15 cellular contexts compared by ENCODE assay signal in genomic region chr1:174872615-174873058, GRCh38.
DNase-seq lines count a peak whose midpoint lies in the region; ATAC-seq and TF ChIP-seq lines count a peak whose summit lies in the region.
"Had no signal": no experiment of that assay in that cellular context is flagged by ENCODE, and none has a peak within 500 bp of the region (broad histone marks: within the 10 kb centered on the region; RNA-seq: fewer than 3 reads in every experiment).

No MANE protein-coding gene starts in this region.

- H3K36me3 ChIP-seq in HUES48 (ENCODE audit: control insufficient read depth, insufficient read depth, low read length) (peaks cover 9% of the 10 kb centered on the region), SU-DHL-6 (ENCODE audit: low read length) (no peaks in the 10 kb centered on the region), trophoblast cell (ENCODE audit: control insufficient read depth in 1 of 2, insufficient read depth in 2 of 2, low read length in 2 of 2) (no peaks in the 10 kb centered on the region), body of pancreas (replicated peaks in 1 of 2; ENCODE audit: insufficient read depth in 1 of 2, low read depth in 2 of 2) (no peaks in the 10 kb centered on the region)
- H3K36me3 ChIP-seq: cardiac muscle cell, left ventricle myocardium inferior, SJCRH30, tibial artery had no signal

- H3K9ac ChIP-seq in HUES48 (ENCODE audit: low read depth, low read length) (0 out of 2 replicates have a peak overlapping the region, but pooled peaks have one; percentile 25), SU-DHL-6 (ENCODE audit: low read length) (peak overlapping the region; percentile 35), trophoblast cell (ENCODE audit: low read length) (no peak overlapping the region)

- intact Hi-C loops in body of pancreas (cut with DNase I), result no loop called here

- H3K79me1 ChIP-seq in trophoblast cell (ENCODE audit: low read length), result peaks cover 2% of the 10 kb centered on the region

- H4K91ac ChIP-seq in trophoblast cell (ENCODE audit: low read depth, low read length), result no peak overlapping the region

- TF ChIP-seq CTCF in SU-DHL-6 (IDR thresholded peaks at IDR 0.05; ENCODE audit: insufficient read depth, low read length, poor library complexity, severe bottlenecking) (no peak), body of pancreas (IDR thresholded peaks at IDR 0.05) (no peak)

- H3K14ac ChIP-seq in trophoblast cell (ENCODE audit: low read length), result no peak overlapping the region

- H3K9me3 ChIP-seq in HUES48 (ENCODE audit: control insufficient read depth, insufficient read depth, low read length), result no peaks in the 10 kb centered on the region
- no peaks in the 10 kb centered on the region for H3K9me3 ChIP-seq in SU-DHL-6 (ENCODE audit: insufficient read depth, low read length)
- no peaks in the 10 kb centered on the region for H3K9me3 ChIP-seq in trophoblast cell (ENCODE audit: insufficient read depth, low read depth, low read length)
- H3K9me3 ChIP-seq in body of pancreas, result no peaks in the 10 kb centered on the region
- H3K9me3 ChIP-seq: left ventricle myocardium inferior, SJCRH30, tibial artery had no signal

- no peak for ATAC-seq in body of pancreas

- whole genome bisulfite sequencing in trophoblast cell (ENCODE audit: extremely low coverage, insufficient coverage, insufficient read length), result no CpG with 5 or more reads among the region's 2 CpGs
- 97 to 100% methylated on average over 2 of the region's 2 CpGs for WGBS in body of pancreas, 2 donors

- no peak overlapping the region for H3K23ac ChIP-seq in trophoblast cell (ENCODE audit: low read length)

- H3K18ac ChIP-seq in trophoblast cell (ENCODE audit: low read length), result no peak overlapping the region

- H3K79me2 ChIP-seq in SU-DHL-6 (ENCODE audit: insufficient read depth, low read length) (peaks cover 34% of the 10 kb centered on the region), trophoblast cell (ENCODE audit: control insufficient read depth, insufficient read depth, low read length, poor library complexity) (no peaks in the 10 kb centered on the region)

- peak overlapping the region; percentile 11 for H2BK120ac ChIP-seq in trophoblast cell (ENCODE audit: insufficient read depth, low read length, poor library complexity)

- H2AFZ ChIP-seq in SU-DHL-6 (ENCODE audit: low read depth, low read length, severe bottlenecking) (no peak overlapping the region), trophoblast cell (ENCODE audit: insufficient read depth, low read length, poor library complexity) (no peak overlapping the region)

- H3K9me2 ChIP-seq in SU-DHL-6 (replicated peaks; ENCODE audit: insufficient read depth, low read length), result no peaks in the 10 kb centered on the region

- no peak overlapping the region for H2BK5ac ChIP-seq in trophoblast cell (ENCODE audit: low read depth, low read length, poor library complexity)

- H3K4me3 ChIP-seq in HUES48 (ENCODE audit: low read depth, low read length) (peak overlapping the region; percentile 18; the same call in 1 of the 2 replicates), SU-DHL-6 (ENCODE audit: insufficient read depth, low read length, poor library complexity, severe bottlenecking) (no peak overlapping the region), trophoblast cell (ENCODE audit: low read depth, low read length) (no peak overlapping the region), body of pancreas (no peak overlapping the region)
- H3K4me3 ChIP-seq: cardiac muscle cell, left ventricle myocardium inferior, SJCRH30, tibial artery had no signal

- no peaks in the 10 kb centered on the region for H4K20me1 ChIP-seq in SU-DHL-6 (ENCODE audit: low read depth, low read length)

- no peak overlapping the region for H4K12ac ChIP-seq in trophoblast cell (ENCODE audit: low read depth, low read length)

- H3K27me3 ChIP-seq in HUES48 (ENCODE audit: control insufficient read depth, insufficient read depth, low read length) (no peaks in the 10 kb centered on the region), SU-DHL-6 (ENCODE audit: low read length) (no peaks in the 10 kb centered on the region), trophoblast cell (ENCODE audit: insufficient read depth, low read length) (no peaks in the 10 kb centered on the region), body of pancreas (no peaks in the 10 kb centered on the region)
- H3K27me3 ChIP-seq: cardiac muscle cell, SJCRH30, tibial artery had no signal

- peak overlapping the region; percentile 98 for H3K4me2 ChIP-seq in SU-DHL-6 (ENCODE audit: low read depth, low read length, poor library complexity, severe bottlenecking)
- no peak overlapping the region for H3K4me2 ChIP-seq in trophoblast cell (ENCODE audit: low read length)

- no peak overlapping the region for H4K8ac ChIP-seq in trophoblast cell (ENCODE audit: low read depth, low read length)

- TF ChIP-seq POLR2A in erythroblast (IDR thresholded peaks at IDR 0.05; ENCODE audit: low read length) (no peak), body of pancreas (IDR thresholded peaks at IDR 0.05) (no peak)

- peaks cover 64% of the 10 kb centered on the region for H3F3A ChIP-seq in SU-DHL-6 (ENCODE audit: insufficient read depth)

- DNase-seq in erythroblast (lab: John Stamatoyannopoulos, UW), result peak; percentile 7 to 57
- peak; percentile 65 to 92 for DNase-seq in trophoblast cell
- no peak for DNase-seq in cerebellar nuclear complex (lab: John Stamatoyannopoulos, UW)
- DNase-seq in body of pancreas, result no peak
- DNase-seq in effector CD8-positive, alpha-beta T cell (lab: John Stamatoyannopoulos, UW), result no peak
- DNase-seq: activated CD8-positive, alpha-beta memory T cell treated with anti-CD3 and anti-CD28 coated beads for 24 hours; activated naive CD4-positive, alpha-beta T cell treated with Interleukin-2 at 50 U/mL for 16 hours; head of caudate nucleus; left ventricle myocardium inferior; NK-92 treated with Interleukin-12 subunit alpha and Interleukin-12 subunit beta, amount 100 ng/mL, for 24 hours; SJCRH30; tibial artery had no signal

- H2BK12ac ChIP-seq in trophoblast cell (ENCODE audit: low read length), result no peak overlapping the region

- H3K4me1 ChIP-seq in HUES48 (ENCODE audit: control insufficient read depth, insufficient read depth, low read length), result peaks cover 34% of the 10 kb centered on the region
- H3K4me1 ChIP-seq in trophoblast cell (ENCODE audit: control insufficient read depth in 1 of 2, insufficient read depth in 2 of 2, low read length in 2 of 2), result peaks cover 0 to 6% of the 10 kb centered on the region in 2 experiments
- peaks cover 3% of the 10 kb centered on the region for H3K4me1 ChIP-seq in body of pancreas
- H3K4me1 ChIP-seq: left ventricle myocardium inferior, SJCRH30 had no signal

- H3K27ac ChIP-seq in HUES48 (ENCODE audit: low read depth, low read length) (peak overlapping the region; percentile 96), SU-DHL-6 (ENCODE audit: low read depth, low read length) (peak overlapping the region; percentile 98), trophoblast cell (ENCODE audit: low read depth, low read length) (no peak overlapping the region), body of pancreas (no peak overlapping the region)
- H3K27ac ChIP-seq: cardiac muscle cell, left ventricle myocardium inferior, SJCRH30, tibial artery had no signal

- no peak overlapping the region for H3K4ac ChIP-seq in trophoblast cell (ENCODE audit: low read depth, low read length)

- no peak overlapping the region for H2AK5ac ChIP-seq in trophoblast cell (ENCODE audit: low read length)

Comparison
In these comparisons a context has a peak if more than half of its experiments do, and no peak if none do; other contexts are left out.
1. H3K27ac ChIP-seq: peak in HUES48 (single experiment) and SU-DHL-6 (single experiment); none in trophoblast cell (single experiment) and body of pancreas (0 of 4).
2. DNase-seq: peak in erythroblast (2 of 2) and trophoblast cell (2 of 2); none in cerebellar nuclear complex (0 of 2), body of pancreas (0 of 4) and effector CD8-positive, alpha-beta T cell (single experiment).